Comparison of ENCODE assay signal across 8 cellular contexts in the genomic region with DNA sequence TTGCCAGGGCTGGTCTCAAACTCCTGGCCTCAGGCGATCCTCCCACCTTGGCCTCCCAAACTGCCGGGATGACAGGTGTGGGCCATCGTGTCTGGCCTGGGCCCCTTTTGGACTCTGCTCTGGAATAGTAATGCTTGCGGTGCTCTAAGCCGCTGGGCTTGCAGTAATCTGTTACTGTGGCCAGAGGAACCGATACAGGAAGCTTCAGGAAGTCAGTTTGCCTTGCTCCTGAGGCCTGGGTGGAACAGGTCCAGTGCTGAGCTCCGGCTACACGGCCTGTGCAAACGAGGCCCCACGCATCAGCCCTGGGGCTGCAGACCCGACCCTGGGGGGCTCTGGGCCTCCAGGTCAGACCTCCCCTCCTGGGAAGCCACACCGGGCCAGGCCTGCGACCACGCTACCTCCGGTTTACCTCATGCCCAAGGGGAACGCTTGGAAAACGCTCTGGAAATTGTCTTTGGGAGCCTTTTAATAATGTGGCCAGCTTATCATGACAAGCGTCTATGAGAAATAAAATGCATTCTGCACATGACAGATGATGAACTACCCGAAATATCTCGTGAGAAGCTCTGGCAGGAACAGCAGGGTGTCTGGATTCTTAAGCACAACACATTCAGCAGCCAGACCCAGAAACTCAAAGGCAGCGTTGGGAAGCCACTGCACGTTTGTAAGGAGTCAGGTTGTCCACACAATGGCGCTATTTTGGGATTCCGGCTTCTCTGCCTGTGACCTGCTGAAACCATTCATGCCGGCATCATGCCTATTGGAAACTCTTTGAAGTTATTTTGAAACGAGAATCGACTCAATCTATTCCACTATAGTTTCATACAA. TPM values are rescaled to one million over a fixed set of nuclear protein-coding genes. Genes with fewer than 3 reads are reported as not detected.
DNase-seq lines count a peak whose midpoint lies in the region; ATAC-seq, FAIRE-seq and TF ChIP-seq lines count a peak whose summit lies in the region.

No MANE protein-coding gene starts in this region.

- H3K27ac Mint-ChIP-seq in activated naive CD4-positive, alpha-beta T cell treated with anti-CD3 and anti-CD28 coated beads for 36 hours, result no peak overlapping the region

- ATAC-seq in foreskin keratinocyte, result no peak
- ATAC-seq in HG03139 (IDR thresholded peaks at IDR 0.05; ENCODE audit: unreplicated experiment), result no peak

- H3K4me1 ChIP-seq in foreskin keratinocyte, result no peaks in the 10 kb centered on the region

- peaks cover 1% of the 10 kb centered on the region for H3K9me3 Mint-ChIP-seq in activated naive CD4-positive, alpha-beta T cell treated with anti-CD3 and anti-CD28 coated beads for 36 hours

- intact Hi-C loops in posterior cingulate gyrus (cut with DNase I), result no loop called here
- intact Hi-C loops in activated naive CD4-positive, alpha-beta T cell treated with anti-CD3 and anti-CD28 coated beads for 36 hours (cut with micrococcal nuclease), result no loop called here

- peak; percentile 48 for TF ChIP-seq CTCF in foreskin keratinocyte (conservative IDR thresholded peaks at IDR 0.05)

- peaks cover 22% of the 10 kb centered on the region for H3K4me1 Mint-ChIP-seq in activated naive CD4-positive, alpha-beta T cell treated with anti-CD3 and anti-CD28 coated beads for 36 hours (ENCODE audit: low read depth)

- peaks cover 4% of the 10 kb centered on the region for H3K36me3 Mint-ChIP-seq in activated naive CD4-positive, alpha-beta T cell treated with anti-CD3 and anti-CD28 coated beads for 36 hours (ENCODE audit: low read depth)

- peak; percentile 82 for FAIRE-seq in GM19239 (lab: Jason Lieb, UNC)

- no peak overlapping the region for H3K4me3 Mint-ChIP-seq in activated naive CD4-positive, alpha-beta T cell treated with anti-CD3 and anti-CD28 coated beads for 36 hours

- peaks cover 8% of the 10 kb centered on the region for H3K27me3 ChIP-seq in foreskin keratinocyte

- CTCF ChIA-PET in activated naive CD4-positive, alpha-beta T cell treated with anti-CD3 and anti-CD28 coated beads for 36 hours (lab: Charles Lee), result interaction anchor here (0.7 kb wide), 1 partner anchor 52 kb away, joined by 3 read pairs; no protein-coding TSS in a partner anchor

- DNase-seq in GM19239 (ENCODE audit: insufficient read length, low spot score) (no peak), SIG-M5 treated with dmso at 0.1 percent for 504 hours (lab: John Stamatoyannopoulos, UW; ENCODE audit: unreplicated experiment) (peak; percentile 71), foreskin keratinocyte (no peak), posterior cingulate gyrus (peak in 7 of 10 donors; percentile 50 to 93 (median 72)), NCI-H187 treated with DMSO at 0.1 percent for 48 hours (lab: John Stamatoyannopoulos, UW) (no peak), mesenteric fat pad (ENCODE audit: low spot score) (no peak)
- no peak for DNase-seq in activated naive CD4-positive, alpha-beta T cell treated with anti-CD3 and anti-CD28 coated beads for 36 hours

- peaks cover 2% of the 10 kb centered on the region for H3K27me3 Mint-ChIP-seq in activated naive CD4-positive, alpha-beta T cell treated with anti-CD3 and anti-CD28 coated beads for 36 hours (ENCODE audit: low read depth)

- H3K27ac ChIP-seq in foreskin keratinocyte, result no peak overlapping the region

RNA-seq across cellular contexts. Expression of a gene that starts 10.1 kb away (rescaled TPM):
- total RNA-seq in foreskin keratinocyte (5.8 and 7.8 TPM in 2 replicates), mesenteric fat pad (19.2 TPM)
- polyA plus RNA-seq in foreskin keratinocyte, result 5.1 and 6.9 TPM in 2 replicates
- total RNA-seq in activated naive CD4-positive, alpha-beta T cell treated with anti-CD3 and anti-CD28 coated beads for 36 hours, result 1 to 10 TPM; 8.0 to 9.9 TPM

RNA-seq across cellular contexts. Expression of a gene that starts 10.7 kb away (rescaled TPM):
- total RNA-seq in foreskin keratinocyte (5.9 and 6.0 TPM in 2 replicates), mesenteric fat pad (6.3 TPM)
- 5.6 and 6.1 TPM in 2 replicates for polyA plus RNA-seq in foreskin keratinocyte
- total RNA-seq in activated naive CD4-positive, alpha-beta T cell treated with anti-CD3 and anti-CD28 coated beads for 36 hours, result 10 to 100 TPM; 12.6 to 15.2 TPM

RNA-seq across cellular contexts. Expression of a gene that starts 18.4 kb away (rescaled TPM):
- total RNA-seq in foreskin keratinocyte (not detected in 2 replicates), mesenteric fat pad (not detected)
- polyA plus RNA-seq in foreskin keratinocyte, result not detected in 2 replicates
- total RNA-seq in activated naive CD4-positive, alpha-beta T cell treated with anti-CD3 and anti-CD28 coated beads for 36 hours, result not detected

Comparison
In these comparisons a context has a peak if more than half of its experiments do, and no peak if none do; other contexts are left out.
1. DNase-seq: peak in SIG-M5 treated with dmso at 0.1 percent for 504 hours (single experiment) and posterior cingulate gyrus (7 of 10); none in GM19239 (single experiment), foreskin keratinocyte (0 of 2), NCI-H187 treated with DMSO at 0.1 percent for 48 hours (single experiment), activated naive CD4-positive, alpha-beta T cell treated with anti-CD3 and anti-CD28 coated beads for 36 hours (single experiment) and mesenteric fat pad (single experiment).